In the genomic region with DNA sequence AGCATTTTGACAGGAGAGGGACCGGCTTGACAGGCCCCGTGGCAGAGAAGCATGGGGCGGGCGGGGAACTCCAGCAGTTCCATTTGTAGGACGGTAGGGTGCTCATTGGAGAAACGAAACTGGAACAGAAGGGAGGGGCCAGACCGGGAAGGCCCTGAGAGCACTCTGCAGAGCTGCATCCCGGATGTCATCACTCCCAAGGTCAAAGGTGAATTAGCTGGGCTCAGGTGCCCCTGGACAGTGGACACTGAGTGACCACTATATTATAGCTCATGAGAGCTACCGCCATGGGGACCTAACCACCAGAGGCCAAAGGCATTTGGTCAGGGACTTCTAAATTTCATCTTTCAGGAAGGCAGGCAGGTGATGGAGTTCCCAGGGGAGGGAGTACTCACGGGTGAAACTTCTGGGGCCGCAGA, we compare ENCODE assay signal across 8 cellular contexts. TPM values are rescaled to one million over a fixed set of nuclear protein-coding genes. Genes with fewer than 3 reads are reported as not detected.
DNase-seq lines count a peak whose midpoint lies in the region; ATAC-seq and TF ChIP-seq lines count a peak whose summit lies in the region.

No MANE protein-coding gene starts in this region.

- in situ Hi-C loops in HAP-1 (cut with MboI; ENCODE audit: low sequenced_read_pairs), result no loop called here

- DNase-seq in CD8-positive, alpha-beta T cell, result no peak
- DNase-seq in PC-9 (no peak), HAP-1 (ENCODE audit: low spot score in 2 of 2) (no peak), SW 1271 (lab: John Stamatoyannopoulos, UW) (no peak)
- DNase-seq in activated effector memory CD4-positive, alpha-beta T cell treated with anti-CD3 and anti-CD28 coated beads, Interleukin-2, amount 50 U/mL, for 16 hours, result no peak

- H3K4me2 ChIP-seq in PC-9, result peak overlapping the region; percentile 96

- H3K4me3 Mint-ChIP-seq in CD8-positive, alpha-beta T cell, result peak overlapping the region; percentile 95

- H2AFZ ChIP-seq in PC-9, result no peak overlapping the region

- H3K4me1 Mint-ChIP-seq in CD8-positive, alpha-beta T cell (ENCODE audit: low read depth), result peaks cover 63% of the 10 kb centered on the region

- intact Hi-C loops in CD8-positive, alpha-beta T cell (cut with DNase I, micrococcal nuclease), result no loop called here
- intact Hi-C loops in PC-9 (cut with micrococcal nuclease; ENCODE audit: unreplicated experiment), result loop anchor here (10.0 kb wide), 1 partner anchor 1201 kb away; no protein-coding TSS in a partner anchor

- no peak overlapping the region for H3K27ac ChIP-seq in CD8-positive, alpha-beta T cell (ENCODE audit: low read depth, low read length)
- H3K27ac ChIP-seq in PC-9, result no peak overlapping the region
- H3K27ac ChIP-seq in esophagus (ENCODE audit: low read depth in 2 of 2, low read length in 1 of 2), result peak overlapping the region; percentile 67 to 94
- H3K27ac ChIP-seq in neutrophil, result peak overlapping the region; percentile 98

- H3K9me3 Mint-ChIP-seq in CD8-positive, alpha-beta T cell, result no peaks in the 10 kb centered on the region

- BruUV-seq in PC-9 (replicated peaks; lab: Mats Ljungman, UMichigan), result no TSS peak

- no peak for ATAC-seq in CD8-positive, alpha-beta T cell
- ATAC-seq in GM21825 (IDR thresholded peaks at IDR 0.05; ENCODE audit: unreplicated experiment), result no peak

- H3K36me3 ChIP-seq in CD8-positive, alpha-beta T cell (ENCODE audit: insufficient read depth, low read length), result peaks cover 27% of the 10 kb centered on the region
- H3K36me3 ChIP-seq in PC-9 (ENCODE audit: low read depth), result no peaks in the 10 kb centered on the region
- H3K36me3 ChIP-seq in esophagus (ENCODE audit: control insufficient read depth in 2 of 2, insufficient read depth in 2 of 2, low read length in 1 of 2), result peaks cover 11 to 36% of the 10 kb centered on the region in 2 donors
- peaks cover 64% of the 10 kb centered on the region for H3K36me3 ChIP-seq in neutrophil
- H3K36me3 ChIP-seq in HAP-1 (replicated peaks), result peaks cover 15% of the 10 kb centered on the region

- peaks cover 58% of the 10 kb centered on the region for H3F3A ChIP-seq in PC-9 (ENCODE audit: insufficient read depth, low read depth)

- no peaks in the 10 kb centered on the region for H3K9me3 ChIP-seq in CD8-positive, alpha-beta T cell (ENCODE audit: low read length)
- H3K9me3 ChIP-seq in PC-9 (ENCODE audit: insufficient read depth, low read depth) (no peaks in the 10 kb centered on the region), esophagus (ENCODE audit: control insufficient read depth in 2 of 2, insufficient read depth in 1 of 2, low read depth in 1 of 2, low read length in 1 of 2) (no peaks in the 10 kb centered on the region), neutrophil (peaks cover 6% of the 10 kb centered on the region), HAP-1 (no peaks in the 10 kb centered on the region)

- POLR2A ChIA-PET in CD8-positive, alpha-beta T cell (lab: Charles Lee), result no interaction called here
- POLR2A ChIA-PET in PC-9 (lab: Charles Lee; ENCODE audit: unreplicated experiment), result interaction anchor here (0.5 kb wide), 1 partner anchor 32 kb away, joined by 3 read pairs; no protein-coding TSS in a partner anchor

- H3K27me3 Mint-ChIP-seq in CD8-positive, alpha-beta T cell (ENCODE audit: low read depth), result no peaks in the 10 kb centered on the region

- H3K79me2 ChIP-seq in PC-9 (ENCODE audit: low read depth), result peaks cover 51% of the 10 kb centered on the region

- H3K36me3 Mint-ChIP-seq in CD8-positive, alpha-beta T cell, result peaks cover 72% of the 10 kb centered on the region

- H3K9me2 ChIP-seq in PC-9 (ENCODE audit: insufficient read depth), result no peaks in the 10 kb centered on the region

- peaks cover 8% of the 10 kb centered on the region; the same call in 1 of the 2 replicates for H4K20me1 ChIP-seq in PC-9 (ENCODE audit: insufficient read depth)

- TF ChIP-seq CTCF in CD8-positive, alpha-beta T cell (IDR thresholded peaks at IDR 0.05), result no peak
- TF ChIP-seq CTCF in PC-9 (conservative IDR thresholded peaks at IDR 0.05), result no peak
- no peak for TF ChIP-seq CTCF in neutrophil (IDR thresholded peaks at IDR 0.05)

- CTCF ChIA-PET in CD8-positive, alpha-beta T cell (lab: Charles Lee), result interaction anchor here (1.2 to 2.1 kb wide), 2 partner anchors 12 to 18 kb away, joined by 3 to 5 read pairs; no protein-coding TSS in a partner anchor
- CTCF ChIA-PET in PC-9 (lab: Charles Lee), result no interaction called here

- H3K27ac Mint-ChIP-seq in CD8-positive, alpha-beta T cell, result peak overlapping the region; percentile 98

- peaks cover 47% of the 10 kb centered on the region for H3K4me1 ChIP-seq in CD8-positive, alpha-beta T cell (ENCODE audit: insufficient read depth, low read length)
- H3K4me1 ChIP-seq in PC-9 (replicated peaks; ENCODE audit: insufficient read depth) (peaks cover 82% of the 10 kb centered on the region), esophagus (ENCODE audit: control insufficient read depth in 2 of 2, insufficient read depth in 2 of 2, low read length in 1 of 2) (peaks cover 33 to 66% of the 10 kb centered on the region in 2 donors), neutrophil (ENCODE audit: control insufficient read depth in 1 of 2, insufficient read depth in 1 of 2, low read depth in 1 of 2, low read length in 1 of 2) (peaks cover 63 to 65% of the 10 kb centered on the region in 2 experiments), HAP-1 (peaks cover 8% of the 10 kb centered on the region)

- no peaks in the 10 kb centered on the region for H3K27me3 ChIP-seq in CD8-positive, alpha-beta T cell (ENCODE audit: insufficient read depth, low read length)
- H3K27me3 ChIP-seq in PC-9 (ENCODE audit: insufficient read depth, low read depth) (no peaks in the 10 kb centered on the region), esophagus (ENCODE audit: control insufficient read depth in 1 of 2, insufficient read depth in 2 of 2, low read length in 2 of 2) (no peaks in the 10 kb centered on the region), neutrophil (no peaks in the 10 kb centered on the region), HAP-1 (ENCODE audit: low read depth) (no peaks in the 10 kb centered on the region)

- H3K4me3 ChIP-seq in CD8-positive, alpha-beta T cell (ENCODE audit: low read depth, low read length), result no peak overlapping the region
- no peak overlapping the region for H3K4me3 ChIP-seq in PC-9
- H3K4me3 ChIP-seq in esophagus (ENCODE audit: low read depth in 1 of 2, low read length in 2 of 2), result no peak overlapping the region
- H3K4me3 ChIP-seq in neutrophil (ENCODE audit: low read depth in 1 of 2, low read length in 1 of 2), result no peak overlapping the region
- no peak overlapping the region for H3K4me3 ChIP-seq in HAP-1

- 42 to 49% methylated on average over 11 of the region's 11 CpGs for WGBS in esophagus, 2 donors

RNA-seq across cellular contexts. Expression of a gene that starts 7.3 kb away (rescaled TPM):
- total RNA-seq in CD8-positive, alpha-beta T cell, result 100 to 1,000 TPM; 535 TPM
- total RNA-seq in PC-9 (2021), result 9.2 and 10.3 TPM in 2 replicates
- 10 to 100 TPM; 16.8 to 21.4 TPM for polyA plus RNA-seq in esophagus

RNA-seq across cellular contexts. Expression of a gene that starts 38.6 kb away (rescaled TPM):
- 1 to 10 TPM; 1.8 to 2.3 TPM for total RNA-seq in CD8-positive, alpha-beta T cell
- total RNA-seq in PC-9 (2021), result 9.0 and 9.5 TPM in 2 replicates
- polyA plus RNA-seq in esophagus, result 1 to 10 TPM; 1.8 to 5.6 TPM

RNA-seq across cellular contexts. Expression of a gene that starts 38.7 kb away (rescaled TPM):
- total RNA-seq in CD8-positive, alpha-beta T cell, result 10 to 100 TPM; 13.9 to 20.2 TPM
- total RNA-seq in PC-9 (2021), result 43.4 and 44.4 TPM in 2 replicates
- 10 to 100 TPM; 30.9 to 32.0 TPM for polyA plus RNA-seq in esophagus

RNA-seq across cellular contexts. Expression of a gene that starts 46.3 kb away (rescaled TPM):
- not detected for total RNA-seq in CD8-positive, alpha-beta T cell
- total RNA-seq in PC-9 (2021), result not detected in 2 replicates
- under 1 TPM; 0.07 to 0.10 TPM for polyA plus RNA-seq in esophagus

Comparison
In these comparisons a context has a peak if more than half of its experiments do, and no peak if none do; other contexts are left out.
1. H3K27ac ChIP-seq: peak in esophagus (2 of 2) and neutrophil (single experiment); none in CD8-positive, alpha-beta T cell (single experiment) and PC-9 (single experiment).
2. RNA of a gene that starts 7.3 kb away (total RNA-seq): 535 TPM in CD8-positive, alpha-beta T cell; 9.2 to 10.3 TPM in PC-9; every median in the first group is over 10 times any median in the second.